Comparison of ENCODE assay signal across 21 cellular contexts in genomic region chr3:45406812-45407211, GRCh38. TPM values are rescaled to one million over a fixed set of nuclear protein-coding genes. Genes with fewer than 3 reads are reported as not detected.
DNase-seq lines count a peak whose midpoint lies in the region; ATAC-seq and TF ChIP-seq lines count a peak whose summit lies in the region.
"Had no signal": no experiment of that assay in that cellular context is flagged by ENCODE, and none has a peak within 500 bp of the region (broad histone marks: within the 10 kb centered on the region; RNA-seq: fewer than 3 reads in every experiment).

No MANE protein-coding gene starts in this region.

- peaks cover 18% of the 10 kb centered on the region for H3K4me1 Mint-ChIP-seq in brain
- H3K4me1 Mint-ChIP-seq: B cell had no signal

- no peak for ATAC-seq in HG02623 (IDR thresholded peaks at IDR 0.05; ENCODE audit: unreplicated experiment)
- ATAC-seq: A549 had no signal

- peaks cover 0 to 3% (median 0%) of the 10 kb centered on the region in 5 experiments for H3K9me3 Mint-ChIP-seq in brain
- H3K9me3 Mint-ChIP-seq: CD8-positive, alpha-beta memory T cell; HFFc6 had no signal

- peak overlapping the region in 4 of 5 experiments; percentile 17 to 68 (median 39) for H3K27ac Mint-ChIP-seq in brain
- H3K27ac Mint-ChIP-seq: B cell; CD14-positive monocyte; CD8-positive, alpha-beta memory T cell; HFFc6 had no signal

- peak; percentile 35 for DNase-seq in Ammon's horn (ENCODE audit: low spot score)
- peak; percentile 73 for DNase-seq in G401 (ENCODE audit: low spot score)
- peak; percentile 40 for DNase-seq in inferior parietal cortex (ENCODE audit: extremely low spot score)
- no peak for DNase-seq in hepatic stellate cell (ENCODE audit: low spot score)
- no peak for DNase-seq in NCI-H1105 treated with DMSO at 0.1 percent for 48 hours (lab: John Stamatoyannopoulos, UW)
- DNase-seq: CD8-positive, alpha-beta memory T cell; GOT3; HFFc6; KBM-7; MV-4-11; NCI-H1105; NCI-H146; NCI-H2081; NCI-H69; Right ventricle myocardium superior; RPMI8226 had no signal

- peak overlapping the region in 2 of 5 experiments; percentile 6 to 24 for H3K4me3 Mint-ChIP-seq in brain
- H3K4me3 Mint-ChIP-seq: B cell; CD14-positive monocyte; CD8-positive, alpha-beta memory T cell; HFFc6 had no signal

- in situ Hi-C loops in G401 (cut with HindIII; ENCODE audit: low sequenced_read_pairs), result no loop called here

- no peak for TF ChIP-seq CTCF in brain (conservative IDR thresholded peaks at IDR 0.05)

- H3K27me3 Mint-ChIP-seq in brain, result peaks cover 5% of the 10 kb centered on the region
- H3K27me3 Mint-ChIP-seq: B cell; CD8-positive, alpha-beta memory T cell had no signal

- peaks cover 62% of the 10 kb centered on the region for H3K36me3 Mint-ChIP-seq in brain

RNA-seq across cellular contexts. Expression of gene LARS2, which starts 18.4 kb away (rescaled TPM):
- total RNA-seq in G401 (2014; rRNA removed; shearing (Covaris generic)), result 18.5 and 22.6 TPM in 2 replicates
- polyA plus RNA-seq in brain (ENCODE audit: insufficient read depth, low read depth, low replicate concordance), result 13.1 TPM

Comparison
In these comparisons a context has a peak if more than half of its experiments do, and no peak if none do; other contexts are left out.
1. DNase-seq: peak in Ammon's horn (single experiment), G401 (single experiment) and inferior parietal cortex (single experiment); none in hepatic stellate cell (single experiment) and NCI-H1105 treated with DMSO at 0.1 percent for 48 hours (single experiment).